ENCODE assay signal across 25 cellular contexts in genomic region chr9:18820566-18821095, GRCh38.
"Had no signal": no experiment of that assay in that cellular context is flagged by ENCODE, and none has a peak within 500 bp of the region (broad histone marks: within the 10 kb centered on the region; RNA-seq: fewer than 3 reads in every experiment).

No MANE protein-coding gene starts in this region.

- H3K27me3 Mint-ChIP-seq: progenitor cell of endocrine pancreas; stimulated activated naive CD8-positive, alpha-beta T cell treated with anti-CD3 and anti-CD28 coated beads, Interleukin-15, Interleukin-2, amounts not matched to agents 100 ng/mL and 50 ng/mL, for 24 hours had no signal

- H3K27ac Mint-ChIP-seq: naive thymus-derived CD8-positive, alpha-beta T cell; nephron; progenitor cell of endocrine pancreas; stimulated activated effector memory CD8-positive, alpha-beta T cell treated with anti-CD3 and anti-CD28 coated beads, Interleukin-12 subunit alpha, Interleukin-12 subunit beta, amount 100 ng/mL, for 72 hours; stimulated activated naive CD8-positive, alpha-beta T cell treated with anti-CD3 and anti-CD28 coated beads, Interleukin-15, Interleukin-2, amounts not matched to agents 100 ng/mL and 50 ng/mL, for 24 hours had no signal

- ATAC-seq: left colon; left lung; lower lobe of right lung; naive thymus-derived CD8-positive, alpha-beta T cell; sciatic nerve; upper lobe of right lung had no signal

- DNase-seq: hippocampal formation; kidney; left colon; left lung; lower lobe of right lung; mammary epithelial cell; mesenchymal stem cell; naive thymus-derived CD8-positive, alpha-beta T cell; ovary; small intestine; spleen; stimulated activated CD4-positive, alpha-beta T cell treated with anti-CD3 and anti-CD28 coated beads, Interleukin-4, amount 100 ng/mL, for 24 hours; stimulated activated naive CD4-positive, alpha-beta T cell; tibial artery; upper lobe of right lung had no signal

- H3K9me3 ChIP-seq: left lung, lower lobe of right lung, ovary, right atrium auricular region, spleen, suprapubic skin, thoracic aorta, tibial artery, upper lobe of right lung had no signal

- H3K4me3 Mint-ChIP-seq: naive thymus-derived CD8-positive, alpha-beta T cell; nephron; stimulated activated effector memory CD8-positive, alpha-beta T cell treated with anti-CD3 and anti-CD28 coated beads, Interleukin-12 subunit alpha, Interleukin-12 subunit beta, amount 100 ng/mL, for 72 hours; stimulated activated naive CD8-positive, alpha-beta T cell treated with anti-CD3 and anti-CD28 coated beads, Interleukin-15, Interleukin-2, amounts not matched to agents 100 ng/mL and 50 ng/mL, for 24 hours had no signal

- H3K4me3 ChIP-seq: left lung, lower lobe of right lung, ovary, right atrium auricular region, spleen, suprapubic skin, thoracic aorta, tibial artery, upper lobe of right lung had no signal

- H3K27ac ChIP-seq: left lung, lower lobe of right lung, ovary, right atrium auricular region, spleen, suprapubic skin, thoracic aorta, tibial artery, upper lobe of right lung had no signal

- FAIRE-seq: islet of Langerhans, kidney, small intestine, urothelium cell line had no signal

- H3K36me3 Mint-ChIP-seq: naive thymus-derived CD8-positive, alpha-beta T cell; stimulated activated effector memory CD8-positive, alpha-beta T cell treated with anti-CD3 and anti-CD28 coated beads, Interleukin-12 subunit alpha, Interleukin-12 subunit beta, amount 100 ng/mL, for 72 hours had no signal

- H3K36me3 ChIP-seq: left lung, lower lobe of right lung, ovary, right atrium auricular region, spleen, suprapubic skin, upper lobe of right lung had no signal

- H3K4me1 ChIP-seq: lower lobe of right lung, spleen, suprapubic skin had no signal

- H3K9me3 Mint-ChIP-seq: naive thymus-derived CD8-positive, alpha-beta T cell; nephron; stimulated activated effector memory CD8-positive, alpha-beta T cell treated with anti-CD3 and anti-CD28 coated beads, Interleukin-12 subunit alpha, Interleukin-12 subunit beta, amount 100 ng/mL, for 72 hours; stimulated activated naive CD8-positive, alpha-beta T cell treated with anti-CD3 and anti-CD28 coated beads, Interleukin-15, Interleukin-2, amounts not matched to agents 100 ng/mL and 50 ng/mL, for 24 hours had no signal

- H3K27me3 ChIP-seq: left lung, ovary, right atrium auricular region, spleen, suprapubic skin, tibial artery, upper lobe of right lung had no signal

- H3K4me1 Mint-ChIP-seq: stimulated activated effector memory CD8-positive, alpha-beta T cell treated with anti-CD3 and anti-CD28 coated beads, Interleukin-12 subunit alpha, Interleukin-12 subunit beta, amount 100 ng/mL, for 72 hours had no signal
